Comparison of ENCODE assay signal across 1 cellular context in the genomic region with DNA sequence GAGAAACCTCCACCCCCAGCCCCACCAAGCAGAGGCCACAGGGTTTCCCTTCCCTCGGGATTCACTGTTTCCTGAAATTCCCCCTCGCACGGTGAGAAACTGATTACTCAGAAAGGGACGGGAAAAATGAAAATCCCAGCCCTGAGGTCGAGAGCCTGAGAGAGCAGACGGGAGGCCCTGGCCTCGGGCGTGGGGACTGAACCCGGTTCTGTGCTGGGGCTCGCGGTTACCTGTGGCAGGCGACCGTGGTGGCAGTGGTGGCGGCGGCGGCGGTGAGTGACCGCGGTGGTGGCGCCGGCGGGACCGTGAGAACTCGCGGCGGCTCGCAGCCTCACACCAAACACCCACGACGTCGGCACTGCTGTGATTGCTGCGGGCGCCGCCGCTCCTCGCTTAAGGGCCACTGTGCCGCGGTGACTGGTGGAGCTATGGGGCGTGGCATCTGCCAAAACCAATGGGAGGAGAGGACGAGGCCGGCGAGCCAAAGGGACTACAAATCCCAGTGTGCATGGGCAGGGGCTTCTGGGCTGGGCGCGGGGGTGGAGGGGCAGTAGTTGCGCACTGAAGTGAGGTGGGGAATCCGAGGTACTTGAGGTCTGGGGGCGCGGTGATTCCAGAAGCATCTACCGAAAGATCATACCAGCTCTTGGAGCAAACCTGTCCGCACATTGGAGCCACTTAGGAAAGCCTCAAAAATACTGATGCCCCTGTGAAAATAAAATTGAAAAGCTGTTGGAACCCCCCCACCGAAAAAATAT.
A peak's percentile ranks its signal among the peaks of the same experiment; 100 is the strongest.
TF ChIP-seq lines count a peak whose summit lies in the region.

Gene LGMN (minus strand): TSS at position 369 of the 758 bp plus-strand sequence. CDS start 15,841 bp downstream, outside the sequence.

TF ChIP-seq in HepG2, 621 proteins besides CTCF, POLR2A, EP300 and RAD21 (continued from another document and continues in another):
- 0 out of 2 replicates have a peak, but pooled peaks have one; percentile 21 for TF ChIP-seq SIN3B (IDR thresholded peaks at IDR 0.05; ENCODE audit: low read length)
- TF ChIP-seq KLF9 (CRISPR knock-in tag; IDR thresholded peaks at IDR 0.05; ENCODE audit: low read depth) = no peak
- TF ChIP-seq ZNF616 (CRISPR knock-in tag; IDR thresholded peaks at IDR 0.05; ENCODE audit: low read depth) = 0 out of 2 replicates have a peak, but pooled peaks have one; percentile 27
- no peak for TF ChIP-seq TCF12 (IDR thresholded peaks at IDR 0.05)
- no peak; the same call in 1 of the 2 replicates for TF ChIP-seq TCF12 (CRISPR knock-in tag; IDR thresholded peaks at IDR 0.05)
- TF ChIP-seq ZIK1 (CRISPR knock-in tag; IDR thresholded peaks at IDR 0.05; ENCODE audit: borderline replicate concordance, low read depth) = 0 out of 2 replicates have a peak, but pooled peaks have one; percentile 59
- TF ChIP-seq HNRNPK (IDR thresholded peaks at IDR 0.05; ENCODE audit: low read depth, low read length, poor library complexity, severe bottlenecking) = no peak
- TF ChIP-seq ZNF343 (CRISPR knock-in tag; IDR thresholded peaks at IDR 0.05) = peak; percentile 89; the same call in 1 of the 2 replicates
- no peak for TF ChIP-seq FOXA1 (IDR thresholded peaks at IDR 0.05)
- TF ChIP-seq FOXA1 (CRISPR knock-in tag; IDR thresholded peaks at IDR 0.05) = no peak
- TF ChIP-seq, protein P1, sequence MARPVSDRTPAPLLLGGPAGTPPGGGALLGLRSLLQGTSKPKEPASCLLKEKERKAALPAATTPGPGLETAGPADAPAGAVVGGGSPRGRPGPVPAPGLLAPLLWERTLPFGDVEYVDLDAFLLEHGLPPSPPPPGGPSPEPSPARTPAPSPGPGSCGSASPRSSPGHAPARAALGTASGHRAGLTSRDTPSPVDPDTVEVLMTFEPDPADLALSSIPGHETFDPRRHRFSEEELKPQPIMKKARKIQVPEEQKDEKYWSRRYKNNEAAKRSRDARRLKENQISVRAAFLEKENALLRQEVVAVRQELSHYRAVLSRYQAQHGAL (CRISPR knock-in tag; IDR thresholded peaks at IDR 0.05; ENCODE audit: not compliant biosample characterization) = no peak
- peak; percentile 86 for TF ChIP-seq SPEN (CRISPR knock-in tag; IDR thresholded peaks at IDR 0.05; ENCODE audit: low read depth)
- TF ChIP-seq ETV5 (CRISPR knock-in tag; IDR thresholded peaks at IDR 0.05; ENCODE audit: borderline replicate concordance) = no peak
- no peak for TF ChIP-seq SNAPC2 (CRISPR knock-in tag; IDR thresholded peaks at IDR 0.05)
- peak; percentile 46; the same call in 1 of the 2 replicates for TF ChIP-seq ZNF609 (CRISPR knock-in tag; IDR thresholded peaks at IDR 0.05; ENCODE audit: borderline replicate concordance)
- TF ChIP-seq RFXANK (CRISPR knock-in tag; IDR thresholded peaks at IDR 0.05) = no peak; the same call in 1 of the 2 replicates
- TF ChIP-seq MLLT10 (CRISPR knock-in tag; IDR thresholded peaks at IDR 0.05) = no peak
- 0 out of 2 replicates have a peak, but pooled peaks have one; percentile 75 for TF ChIP-seq ZNF138 (CRISPR knock-in tag; IDR thresholded peaks at IDR 0.05; ENCODE audit: low read depth)
- TF ChIP-seq PHF21A (CRISPR knock-in tag; IDR thresholded peaks at IDR 0.05) = peak; percentile 86; the same call in 1 of the 2 replicates
- TF ChIP-seq ZNF580 (CRISPR knock-in tag; IDR thresholded peaks at IDR 0.05; ENCODE audit: borderline replicate concordance, low read depth) = peak; percentile 74; the same call in 1 of the 2 replicates
- TF ChIP-seq CEBPZ (IDR thresholded peaks at IDR 0.05; ENCODE audit: low read length) = no peak
- TF ChIP-seq, protein P2, sequence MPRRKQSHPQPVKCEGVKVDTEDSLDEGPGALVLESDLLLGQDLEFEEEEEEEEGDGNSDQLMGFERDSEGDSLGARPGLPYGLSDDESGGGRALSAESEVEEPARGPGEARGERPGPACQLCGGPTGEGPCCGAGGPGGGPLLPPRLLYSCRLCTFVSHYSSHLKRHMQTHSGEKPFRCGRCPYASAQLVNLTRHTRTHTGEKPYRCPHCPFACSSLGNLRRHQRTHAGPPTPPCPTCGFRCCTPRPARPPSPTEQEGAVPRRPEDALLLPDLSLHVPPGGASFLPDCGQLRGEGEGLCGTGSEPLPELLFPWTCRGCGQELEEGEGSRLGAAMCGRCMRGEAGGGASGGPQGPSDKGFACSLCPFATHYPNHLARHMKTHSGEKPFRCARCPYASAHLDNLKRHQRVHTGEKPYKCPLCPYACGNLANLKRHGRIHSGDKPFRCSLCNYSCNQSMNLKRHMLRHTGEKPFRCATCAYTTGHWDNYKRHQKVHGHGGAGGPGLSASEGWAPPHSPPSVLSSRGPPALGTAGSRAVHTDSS (CRISPR knock-in tag; conservative IDR thresholded peaks at IDR 0.05) = no peak
- TF ChIP-seq HINFP (CRISPR knock-in tag; IDR thresholded peaks at IDR 0.05; ENCODE audit: low read depth) = 0 out of 2 replicates have a peak, but pooled peaks have one; percentile 32
- TF ChIP-seq ZNF431 (CRISPR knock-in tag; IDR thresholded peaks at IDR 0.05; ENCODE audit: borderline replicate concordance, low read depth) = 0 out of 2 replicates have a peak, but pooled peaks have one; percentile 43
- TF ChIP-seq HOXA3 (CRISPR knock-in tag; IDR thresholded peaks at IDR 0.05) = peak; percentile 20; the same call in 1 of the 2 replicates
- peak; percentile 51; the same call in 1 of the 2 replicates for TF ChIP-seq SUZ12 (IDR thresholded peaks at IDR 0.05; ENCODE audit: low read depth, low read length)
- TF ChIP-seq GATAD2A (CRISPR knock-in tag; IDR thresholded peaks at IDR 0.05) = peak; percentile 56; the same call in 1 of the 2 replicates
- no peak for TF ChIP-seq TBP (CRISPR knock-in tag; IDR thresholded peaks at IDR 0.05)
- no peak for TF ChIP-seq ZNF337 (CRISPR knock-in tag; IDR thresholded peaks at IDR 0.05; ENCODE audit: borderline replicate concordance, low read depth)
- TF ChIP-seq ZNF136 (CRISPR knock-in tag; IDR thresholded peaks at IDR 0.05; ENCODE audit: low read depth) = 0 out of 2 replicates have a peak, but pooled peaks have one; percentile 62
- TF ChIP-seq ZFP91 (CRISPR knock-in tag; IDR thresholded peaks at IDR 0.05; ENCODE audit: borderline replicate concordance) = peak; percentile 89
- TF ChIP-seq SSRP1 (CRISPR knock-in tag; IDR thresholded peaks at IDR 0.05) = no peak
- no peak for TF ChIP-seq TBL1XR1 (IDR thresholded peaks at IDR 0.05; ENCODE audit: borderline replicate concordance, low read length, partially characterized antibody)
- TF ChIP-seq GMEB2 (CRISPR knock-in tag; IDR thresholded peaks at IDR 0.05; ENCODE audit: low read depth) = no peak
- TF ChIP-seq ZNF446 (CRISPR knock-in tag; IDR thresholded peaks at IDR 0.05) = peak; percentile 65
- peak; percentile 82; the same call in 1 of the 2 replicates for TF ChIP-seq MTA1 (CRISPR knock-in tag; IDR thresholded peaks at IDR 0.05; ENCODE audit: borderline replicate concordance)
- TF ChIP-seq, protein P3, sequence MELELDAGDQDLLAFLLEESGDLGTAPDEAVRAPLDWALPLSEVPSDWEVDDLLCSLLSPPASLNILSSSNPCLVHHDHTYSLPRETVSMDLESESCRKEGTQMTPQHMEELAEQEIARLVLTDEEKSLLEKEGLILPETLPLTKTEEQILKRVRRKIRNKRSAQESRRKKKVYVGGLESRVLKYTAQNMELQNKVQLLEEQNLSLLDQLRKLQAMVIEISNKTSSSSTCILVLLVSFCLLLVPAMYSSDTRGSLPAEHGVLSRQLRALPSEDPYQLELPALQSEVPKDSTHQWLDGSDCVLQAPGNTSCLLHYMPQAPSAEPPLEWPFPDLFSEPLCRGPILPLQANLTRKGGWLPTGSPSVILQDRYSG (CRISPR knock-in tag; IDR thresholded peaks at IDR 0.05) = no peak
- peak; percentile 82 for TF ChIP-seq ZNF547 (CRISPR knock-in tag; IDR thresholded peaks at IDR 0.05)
- TF ChIP-seq NCOA1 (CRISPR knock-in tag; IDR thresholded peaks at IDR 0.05) = no peak
- no peak for TF ChIP-seq SRSF1 (optimal IDR thresholded peaks at IDR 0.05; ENCODE audit: low read depth, low read length)
- TF ChIP-seq POLR2G (IDR thresholded peaks at IDR 0.05; ENCODE audit: low read depth, low read length) = peak; percentile 92
- TF ChIP-seq SNAI1 (CRISPR knock-in tag; IDR thresholded peaks at IDR 0.05; ENCODE audit: borderline replicate concordance) = no peak
- TF ChIP-seq ZNF777 (CRISPR knock-in tag; IDR thresholded peaks at IDR 0.05) = peak; percentile 70
